26 cellular contexts compared by ENCODE assay signal in the genomic region with DNA sequence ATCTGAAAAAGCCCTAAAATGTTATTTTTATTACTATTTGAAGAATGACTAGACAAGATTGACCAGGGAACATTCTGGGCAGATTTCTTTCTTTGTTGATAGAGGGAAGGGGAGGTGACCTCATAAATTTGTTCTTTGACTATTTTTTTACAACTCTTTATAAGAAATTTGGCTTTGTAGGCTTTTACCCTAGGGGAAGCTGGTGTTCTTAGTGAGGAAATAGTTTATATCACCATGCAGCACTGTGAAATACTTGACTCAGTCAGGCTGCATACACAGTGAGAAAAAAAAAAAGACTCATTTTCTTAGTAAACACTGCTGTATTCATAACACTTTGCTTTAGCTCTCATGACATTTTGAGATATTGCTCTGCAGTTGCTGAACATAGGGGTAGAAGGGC.
DNase-seq lines count a peak whose midpoint lies in the region; ATAC-seq, FAIRE-seq and TF ChIP-seq lines count a peak whose summit lies in the region.
"Had no signal": no experiment of that assay in that cellular context is flagged by ENCODE, and none has a peak within 500 bp of the region (broad histone marks: within the 10 kb centered on the region; RNA-seq: fewer than 3 reads in every experiment).

No MANE protein-coding gene starts in this region.

- ATAC-seq in left colon (peak; percentile 29), HepG2 (no peak)
- ATAC-seq: A549 had no signal

- no peaks in the 10 kb centered on the region for H3K36me3 ChIP-seq in esophagus muscularis mucosa
- no peaks in the 10 kb centered on the region for H3K36me3 ChIP-seq in smooth muscle cell (ENCODE audit: low read depth)
- H3K36me3 ChIP-seq in HepG2 (replicated peaks in 1 of 2; ENCODE audit: control insufficient read depth in 1 of 2, insufficient read depth in 2 of 2, low read length in 2 of 2), result no peaks in the 10 kb centered on the region
- H3K36me3 ChIP-seq: BLaER1 treated with 17β-estradiol and CSF1 and Interleukin-3, amounts not matched to agents 10 nM and 100 nM; brain microvascular endothelial cell; SJCRH30 had no signal

- H2AFZ ChIP-seq in smooth muscle cell (ENCODE audit: low read depth) (no peak overlapping the region), HepG2 (ENCODE audit: low read length) (no peak overlapping the region)

- H3K9ac ChIP-seq in smooth muscle cell (ENCODE audit: low read depth) (no peak overlapping the region), HepG2 (ENCODE audit: insufficient read depth, low read depth, low read length) (no peak overlapping the region)
- H3K9ac ChIP-seq: BLaER1 treated with 17β-estradiol and CSF1 and Interleukin-3, amounts not matched to agents 10 nM and 100 nM had no signal

- H3K27ac ChIP-seq in esophagus muscularis mucosa (replicated peaks in 1 of 4), result peak overlapping the region; percentile 2 to 48 (median 34)
- peak overlapping the region; percentile 18 for H3K27ac ChIP-seq in smooth muscle cell (ENCODE audit: low read depth)
- H3K27ac ChIP-seq in HepG2 (ENCODE audit: extremely low read length, insufficient read depth, low read length), result no peak overlapping the region
- H3K27ac ChIP-seq: A549; BLaER1 treated with 17β-estradiol and CSF1 and Interleukin-3, amounts not matched to agents 10 nM and 100 nM; brain microvascular endothelial cell; SJCRH30; skin epidermis had no signal

- H3K9me3 ChIP-seq in esophagus muscularis mucosa, result no peaks in the 10 kb centered on the region
- no peaks in the 10 kb centered on the region for H3K9me3 ChIP-seq in smooth muscle cell (replicated peaks; ENCODE audit: low read depth)
- no peaks in the 10 kb centered on the region for H3K9me3 ChIP-seq in HepG2 (ENCODE audit: low read length)
- H3K9me3 ChIP-seq: A549; BLaER1 treated with 17β-estradiol and CSF1 and Interleukin-3, amounts not matched to agents 10 nM and 100 nM; SJCRH30 had no signal

- no peak overlapping the region for H3K4me3 Mint-ChIP-seq in activated CD4-positive, alpha-beta memory T cell treated with anti-CD3 and anti-CD28 coated beads for 36 hours
- H3K4me3 Mint-ChIP-seq: activated naive CD8-positive, alpha-beta T cell; T-helper 2 cell treated with Interferon-gamma antibody and Interleukin-4, amounts not matched to agents 5 μg/mL and 100 μg/mL, for 36 hours had no signal

- TF ChIP-seq EP300 in esophagus muscularis mucosa (IDR thresholded peaks at IDR 0.05) (no peak), HepG2 (IDR thresholded peaks at IDR 0.05; ENCODE audit: low read depth in 2 of 2, low read length in 2 of 2) (no peak), HepG2 (CRISPR knock-in tag; IDR thresholded peaks at IDR 0.05; ENCODE audit: borderline replicate concordance) (no peak)

- no peaks in the 10 kb centered on the region for H3K4me1 Mint-ChIP-seq in activated CD4-positive, alpha-beta memory T cell treated with anti-CD3 and anti-CD28 coated beads for 36 hours (ENCODE audit: low read depth)

- in situ Hi-C loops in HepG2 (cut with HindIII; ENCODE audit: extremely low pct_ligation_motif_present, low pct_unique_long_range_greater_than_20kb), result no loop called here

- no peaks in the 10 kb centered on the region for H3K9me3 Mint-ChIP-seq in activated CD4-positive, alpha-beta memory T cell treated with anti-CD3 and anti-CD28 coated beads for 36 hours
- H3K9me3 Mint-ChIP-seq: T-helper 2 cell treated with Interferon-gamma antibody and Interleukin-4, amounts not matched to agents 5 μg/mL and 100 μg/mL, for 36 hours had no signal

- H3K4me2 ChIP-seq in smooth muscle cell (peak overlapping the region; percentile 26), HepG2 (ENCODE audit: low read depth, low read length) (no peak overlapping the region)
- H3K4me2 ChIP-seq: A549; BLaER1 treated with 17β-estradiol and CSF1 and Interleukin-3, amounts not matched to agents 10 nM and 100 nM had no signal

- POLR2A ChIA-PET in HepG2 (lab: Yijun Ruan, JAX), result no interaction called here
- POLR2A ChIA-PET in activated CD4-positive, alpha-beta memory T cell treated with anti-CD3 and anti-CD28 coated beads for 36 hours (lab: Charles Lee), result no interaction called here

- no peaks in the 10 kb centered on the region for H3K79me2 ChIP-seq in smooth muscle cell (ENCODE audit: low read depth)
- H3K79me2 ChIP-seq in HepG2 (ENCODE audit: insufficient read depth, low read length), result no peaks in the 10 kb centered on the region

- H4K20me1 ChIP-seq in smooth muscle cell (ENCODE audit: low read depth) (no peaks in the 10 kb centered on the region), HepG2 (ENCODE audit: insufficient read depth, low read length) (no peaks in the 10 kb centered on the region)
- H4K20me1 ChIP-seq: BLaER1 treated with 17β-estradiol and CSF1 and Interleukin-3, amounts not matched to agents 10 nM and 100 nM had no signal

- no peaks in the 10 kb centered on the region for H3K36me3 Mint-ChIP-seq in activated CD4-positive, alpha-beta memory T cell treated with anti-CD3 and anti-CD28 coated beads for 36 hours
- H3K36me3 Mint-ChIP-seq: activated naive CD8-positive, alpha-beta T cell had no signal

- H3K27me3 Mint-ChIP-seq in activated CD4-positive, alpha-beta memory T cell treated with anti-CD3 and anti-CD28 coated beads for 36 hours, result peaks cover 11% of the 10 kb centered on the region

- FAIRE-seq in HepG2 (lab: Jason Lieb, UNC), result no peak
- FAIRE-seq: A549 had no signal

- TF ChIP-seq CTCF in esophagus muscularis mucosa (IDR thresholded peaks at IDR 0.05), result no peak
- no peak for TF ChIP-seq CTCF in smooth muscle cell (IDR thresholded peaks at IDR 0.05; ENCODE audit: borderline replicate concordance, insufficient read depth, poor library complexity, severe bottlenecking)
- no peak for TF ChIP-seq CTCF in HepG2 (CRISPR knock-in tag; IDR thresholded peaks at IDR 0.05)

- CTCF ChIA-PET in HepG2 (lab: Yijun Ruan, JAX; ENCODE audit: low intra/inter-chr PET ratio, low total read pairs), result no interaction called here
- CTCF ChIA-PET in activated CD4-positive, alpha-beta memory T cell treated with anti-CD3 and anti-CD28 coated beads for 36 hours (lab: Charles Lee), result no interaction called here

- H3K4me3 ChIP-seq in esophagus muscularis mucosa (no peak overlapping the region), smooth muscle cell (no peak overlapping the region), HepG2 (replicated peaks in 1 of 3; ENCODE audit: insufficient read depth in 1 of 3, low read depth in 2 of 3, low read length in 3 of 3) (no peak overlapping the region)
- H3K4me3 ChIP-seq: A549; BLaER1 treated with 17β-estradiol and CSF1 and Interleukin-3, amounts not matched to agents 10 nM and 100 nM; SJCRH30; skin epidermis had no signal

- H3K4me1 ChIP-seq in esophagus muscularis mucosa (peaks cover 0 to 17% (median 8%) of the 10 kb centered on the region in 4 donors), smooth muscle cell (ENCODE audit: low read depth) (no peaks in the 10 kb centered on the region), HepG2 (ENCODE audit: insufficient read depth, low read length) (0 out of 2 replicates have a peak, but pooled peaks cover 11% of the 10 kb centered on the region)
- H3K4me1 ChIP-seq: A549; BLaER1 treated with 17β-estradiol and CSF1 and Interleukin-3, amounts not matched to agents 10 nM and 100 nM; SJCRH30 had no signal

- H3K27ac Mint-ChIP-seq in activated CD4-positive, alpha-beta memory T cell treated with anti-CD3 and anti-CD28 coated beads for 36 hours, result no peak overlapping the region
- H3K27ac Mint-ChIP-seq: activated naive CD8-positive, alpha-beta T cell; T-helper 2 cell treated with Interferon-gamma antibody and Interleukin-4, amounts not matched to agents 5 μg/mL and 100 μg/mL, for 36 hours had no signal

- DNase-seq in EH (ENCODE audit: low read depth) (peak; percentile 45), esophagus muscularis mucosa (ENCODE audit: extremely low spot score) (no peak), left colon (no peak), smooth muscle cell (lab: John Stamatoyannopoulos, UW; ENCODE audit: unreplicated experiment) (no peak), HepG2 (ENCODE audit: low spot score) (no peak), T-helper 2 cell (no peak)
- DNase-seq in stimulated activated CD4-positive, alpha-beta T cell treated with anti-CD3 and anti-CD28 coated beads, Interleukin-15, amount 100 ng/mL, for 24 hours, result no peak
- DNase-seq in activated CD4-positive, alpha-beta memory T cell treated with anti-CD3 and anti-CD28 coated beads for 36 hours, result no peak
- DNase-seq: activated CD8-positive, alpha-beta memory T cell treated with anti-CD3 and anti-CD28 coated beads for 24 hours; DMS 273 treated with DMSO at 0.1 percent for 48 hours; GDM1; HCEC 1CT; IMR-90; islet precursor cell; midbrain; NCI-H2029; NCI-H524; SJCRH30; stimulated activated CD4-positive, alpha-beta T cell treated with anti-CD3 and anti-CD28 coated beads, Interleukin-4, amount 100 ng/mL, for 24 hours; substantia nigra had no signal

- peaks cover 10% of the 10 kb centered on the region for H3F3A ChIP-seq in smooth muscle cell (ENCODE audit: low read depth)

- no TSS peak for BruUV-seq in HepG2 (replicated peaks; lab: Mats Ljungman, UMichigan)

- no peak for TF ChIP-seq RAD21 in HepG2 (CRISPR knock-in tag; IDR thresholded peaks at IDR 0.05)

- intact Hi-C loops in esophagus muscularis mucosa (cut with DNase I) (no loop called here), left colon (cut with DNase I, micrococcal nuclease) (no loop called here), HepG2 (cut with micrococcal nuclease; ENCODE audit: unreplicated experiment) (no loop called here)
- intact Hi-C loops in activated CD4-positive, alpha-beta memory T cell treated with anti-CD3 and anti-CD28 coated beads for 36 hours (cut with micrococcal nuclease), result no loop called here

- TF ChIP-seq POLR2A in esophagus muscularis mucosa (IDR thresholded peaks at IDR 0.05; ENCODE audit: low read depth) (no peak), HepG2 (IDR thresholded peaks at IDR 0.05; ENCODE audit: insufficient read depth in 1 of 2, low read depth in 2 of 2, low read length in 2 of 2) (no peak)

- H3K27me3 ChIP-seq in esophagus muscularis mucosa (no peaks in the 10 kb centered on the region), smooth muscle cell (ENCODE audit: low read depth) (no peaks in the 10 kb centered on the region), HepG2 (ENCODE audit: control insufficient read depth in 1 of 2, insufficient read depth in 2 of 2, low read length in 2 of 2) (peaks cover 0 to 4% of the 10 kb centered on the region in 2 experiments; a peak in 1 of 5 replicates)
- H3K27me3 ChIP-seq: BLaER1 treated with 17β-estradiol and CSF1 and Interleukin-3, amounts not matched to agents 10 nM and 100 nM; brain microvascular endothelial cell; SJCRH30 had no signal

TF ChIP-seq in HepG2, 621 proteins besides CTCF, POLR2A, EP300 and RAD21 (continues in another document):
- TF ChIP-seq, protein P1, sequence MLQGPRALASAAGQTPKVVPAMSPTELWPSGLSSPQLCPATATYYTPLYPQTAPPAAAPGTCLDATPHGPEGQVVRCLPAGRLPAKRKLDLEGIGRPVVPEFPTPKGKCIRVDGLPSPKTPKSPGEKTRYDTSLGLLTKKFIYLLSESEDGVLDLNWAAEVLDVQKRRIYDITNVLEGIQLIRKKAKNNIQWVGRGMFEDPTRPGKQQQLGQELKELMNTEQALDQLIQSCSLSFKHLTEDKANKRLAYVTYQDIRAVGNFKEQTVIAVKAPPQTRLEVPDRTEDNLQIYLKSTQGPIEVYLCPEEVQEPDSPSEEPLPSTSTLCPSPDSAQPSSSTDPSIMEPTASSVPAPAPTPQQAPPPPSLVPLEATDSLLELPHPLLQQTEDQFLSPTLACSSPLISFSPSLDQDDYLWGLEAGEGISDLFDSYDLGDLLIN (CRISPR knock-in tag; IDR thresholded peaks at IDR 0.05; ENCODE audit: borderline replicate concordance), result no peak
